Comparison of ENCODE assay signal across 8 cellular contexts in genomic region chr3:187679638-187680396, GRCh38.
DNase-seq lines count a peak whose midpoint lies in the region; ATAC-seq and TF ChIP-seq lines count a peak whose summit lies in the region.

No MANE protein-coding gene starts in this region.

- TF ChIP-seq CTCF in GM12875 (IDR thresholded peaks at IDR 0.05; ENCODE audit: borderline replicate concordance, insufficient read depth, low read depth, low read length) = peak; percentile 83

- H3K36me3 Mint-ChIP-seq in memory B cell = no peaks in the 10 kb centered on the region

- H3K4me1 Mint-ChIP-seq in memory B cell = peaks cover 2% of the 10 kb centered on the region

- peak; percentile 89 for ATAC-seq in HG03354 (IDR thresholded peaks at IDR 0.05; ENCODE audit: poor library complexity, severe bottlenecking, unreplicated experiment)
- ATAC-seq in memory B cell (ENCODE audit: low read depth) = peak; percentile 51
- no peak for ATAC-seq in HG02571 (IDR thresholded peaks at IDR 0.05; ENCODE audit: unreplicated experiment)

- DNase-seq in NCI-H526 treated with DMSO at 0.1 percent for 48 hours (lab: John Stamatoyannopoulos, UW) = peak; percentile 36
- DNase-seq in activated CD4-positive, alpha-beta T cell treated with anti-CD3 and anti-CD28 coated beads, Interleukin-2, amount 50 U/mL, for 4 hours = peak; percentile 54 to 58
- peak; percentile 31 for DNase-seq in effector CD8-positive, alpha-beta T cell (lab: John Stamatoyannopoulos, UW)
- DNase-seq in memory B cell (ENCODE audit: low spot score in 2 of 2) = peak; percentile 63 to 71
- peak; percentile 26 to 32 for DNase-seq in stimulated activated CD8-positive, alpha-beta memory T cell treated with anti-CD3 and anti-CD28 coated beads, Interleukin-15, amount 100 ng/mL, for 48 hours (ENCODE audit: low read depth in 2 of 2)

- no peak overlapping the region for H3K27ac Mint-ChIP-seq in memory B cell

- H3K9me3 Mint-ChIP-seq in memory B cell = no peaks in the 10 kb centered on the region

- H3K4me3 Mint-ChIP-seq in memory B cell = no peak overlapping the region

- no peak overlapping the region for H3K4me3 ChIP-seq in GM12875 (ENCODE audit: low read depth, low read length)

- peaks cover 13% of the 10 kb centered on the region for H3K27me3 Mint-ChIP-seq in memory B cell
